ENCODE assay signal across 24 cellular contexts in the genomic region with DNA sequence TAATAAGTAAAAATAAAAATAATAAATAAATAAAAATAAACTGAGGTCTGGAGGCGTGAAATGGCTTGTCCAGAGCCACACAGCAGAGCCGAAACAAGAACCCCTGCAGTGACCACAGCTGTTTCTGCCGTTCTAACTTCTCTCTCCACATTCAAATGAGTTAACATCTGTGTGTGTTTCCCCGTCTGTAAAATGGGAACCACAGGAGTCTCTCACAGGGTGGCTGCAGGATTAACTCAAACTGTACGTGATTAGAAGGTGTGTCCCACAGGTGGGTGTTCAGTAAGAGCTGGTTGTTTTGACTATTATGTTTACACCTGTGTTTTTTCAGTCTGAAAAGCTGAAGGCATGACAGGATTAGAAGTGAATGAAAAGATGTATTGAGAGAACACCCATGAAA. TPM values are rescaled to one million over a fixed set of nuclear protein-coding genes. Genes with fewer than 3 reads are reported as not detected.
DNase-seq lines count a peak whose midpoint lies in the region; ATAC-seq lines count a peak whose summit lies in the region.
"Had no signal": no experiment of that assay in that cellular context is flagged by ENCODE, and none has a peak within 500 bp of the region (broad histone marks: within the 10 kb centered on the region; RNA-seq: fewer than 3 reads in every experiment).

No MANE protein-coding gene starts in this region.

- H3K79me2 ChIP-seq in GM23248 (ENCODE audit: insufficient read depth), result no peaks in the 10 kb centered on the region

- H3F3A ChIP-seq in GM23248 (ENCODE audit: insufficient read depth), result no peaks in the 10 kb centered on the region

- H3K4me3 ChIP-seq in GM23248, result no peak overlapping the region
- H3K4me3 ChIP-seq in right cardiac atrium (ENCODE audit: low read length), result no peak overlapping the region
- H3K4me3 ChIP-seq: Peyer's patch, skin epidermis, thoracic aorta had no signal

- no peaks in the 10 kb centered on the region for H3K4me1 ChIP-seq in GM23248 (ENCODE audit: insufficient read depth)
- H3K4me1 ChIP-seq in right cardiac atrium (ENCODE audit: control insufficient read depth, insufficient read depth, low read length), result no peaks in the 10 kb centered on the region
- H3K4me1 ChIP-seq: Peyer's patch had no signal

- H3K27me3 ChIP-seq in GM23248 (replicated peaks; ENCODE audit: insufficient read depth) (peaks cover 19% of the 10 kb centered on the region), right cardiac atrium (ENCODE audit: control insufficient read depth, insufficient read depth) (no peaks in the 10 kb centered on the region)
- H3K27me3 ChIP-seq: Peyer's patch had no signal

- intact Hi-C loops in right cardiac atrium (cut with DNase I), result loop anchor here in 1 of 4 donors (10.0 kb wide), 1 partner anchor 104 kb away; no protein-coding TSS in a partner anchor

- H3K9me2 ChIP-seq in GM23248 (ENCODE audit: insufficient read depth), result no peaks in the 10 kb centered on the region
- H3K9me2 ChIP-seq: SK-N-SH had no signal

- H3K27ac ChIP-seq in GM23248, result no peak overlapping the region
- no peak overlapping the region for H3K27ac ChIP-seq in right cardiac atrium (ENCODE audit: low read length)
- H3K27ac ChIP-seq: KMS-11, Peyer's patch, skin epidermis, thoracic aorta had no signal

- ATAC-seq in GM18867 (IDR thresholded peaks at IDR 0.05; ENCODE audit: unreplicated experiment), result peak; percentile 84
- ATAC-seq in HG03520 (IDR thresholded peaks at IDR 0.05; ENCODE audit: unreplicated experiment), result peak; percentile 63
- ATAC-seq in right cardiac atrium, result no peak

- no peak for DNase-seq in GM23248
- DNase-seq in islet precursor cell, result peak; percentile 21
- no peak for DNase-seq in NCI-H2107 treated with DMSO at 0.1 percent for 48 hours (lab: John Stamatoyannopoulos, UW; ENCODE audit: unreplicated experiment)
- no peak for DNase-seq in GM19240 (ENCODE audit: insufficient read length, low spot score)
- DNase-seq in right cardiac atrium, result no peak
- no peak for DNase-seq in stimulated activated CD4-positive, alpha-beta T cell treated with anti-CD3 and anti-CD28 coated beads, Interleukin-12 subunit alpha, Interleukin-12 subunit beta, amount 100 ng/mL, for 4 hours
- DNase-seq: activated naive CD4-positive, alpha-beta T cell treated with anti-CD3 and anti-CD28 coated beads for 36 hours; activated T-cell treated with anti-CD3 and anti-CD28 coated beads for 4 hours; endodermal cell; HCEC 1CT; hippocampal formation; kidney; mammary epithelial cell; naive B cell; NCI-H1092; NCI-H748 treated with DMSO at 0.1 percent for 48 hours; SK-N-SH had no signal

- H4K20me1 ChIP-seq in GM23248 (ENCODE audit: insufficient read depth), result no peaks in the 10 kb centered on the region

- no peaks in the 10 kb centered on the region for H3K36me3 ChIP-seq in GM23248 (ENCODE audit: low read depth)
- H3K36me3 ChIP-seq: Peyer's patch, thoracic aorta had no signal

- H3K9ac ChIP-seq in GM23248, result no peak overlapping the region
- H3K9ac ChIP-seq: KMS-11, SK-N-SH had no signal

- 64 to 69% methylated on average over 5 of the region's 5 CpGs for WGBS in GM23248 (ENCODE audit: low coverage in 1 of 2, low lambda C conversion rate in 2 of 2, missing lambda C conversion rate in 2 of 2), 2 experiments
- 73% methylated on average over 5 of the region's 5 CpGs for WGBS in right cardiac atrium

- 0 out of 2 replicates have a peak overlapping the region, but pooled peaks have one; percentile 39 for H2AFZ ChIP-seq in GM23248

- H3K9me3 ChIP-seq in GM23248 (ENCODE audit: low read depth) (no peaks in the 10 kb centered on the region), right cardiac atrium (ENCODE audit: control insufficient read depth, low read length) (no peaks in the 10 kb centered on the region)
- H3K9me3 ChIP-seq: Peyer's patch, SK-N-SH, thoracic aorta had no signal

- in situ Hi-C loops in GM23248 (cut with MboI), result no loop called here

- H3K4me2 ChIP-seq in GM23248 (ENCODE audit: unreplicated experiment), result no peak overlapping the region
- H3K4me2 ChIP-seq: KMS-11, SK-N-SH had no signal

RNA-seq across cellular contexts. Expression of a gene that starts 27.0 kb away (rescaled TPM):
- total RNA-seq in GM23248 (2014; rRNA removed; shearing (Covaris generic)), result not detected in 2 replicates
- not detected in 2 replicates for polyA plus RNA-seq in GM23248 (2016; fragmentation: Nextera tagmentation; extraction: Ambion mirVana)
- under 1 TPM in 1 of 4 donors, not detected in 3; 0.12 TPM for total RNA-seq in right cardiac atrium
- 0.02 TPM for polyA plus RNA-seq in right cardiac atrium
- total RNA-seq: chondrocyte, mammary epithelial cell, thoracic aorta had no signal
- polyA plus RNA-seq: mammary epithelial cell had no signal

Comparison
In these comparisons a context has a peak if more than half of its experiments do, and no peak if none do; other contexts are left out.
1. ATAC-seq: peak in GM18867 (single experiment) and HG03520 (single experiment); none in right cardiac atrium (0 of 2).